ENCODE assay signal across 24 cellular contexts in genomic region chr1:162016616-162017015, GRCh38. TPM values are rescaled to one million over a fixed set of nuclear protein-coding genes. Genes with fewer than 3 reads are reported as not detected.
A peak's percentile ranks its signal among the peaks of the same experiment; 100 is the strongest.
DNase-seq lines count a peak whose midpoint lies in the region; ATAC-seq and TF ChIP-seq lines count a peak whose summit lies in the region.
"Had no signal": no experiment of that assay in that cellular context is flagged by ENCODE, and none has a peak within 500 bp of the region (broad histone marks: within the 10 kb centered on the region; RNA-seq: fewer than 3 reads in every experiment).

No MANE protein-coding gene starts in this region.

- H3K9me3 Mint-ChIP-seq in activated CD8-positive, alpha-beta T cell treated with anti-CD3 and anti-CD28 coated beads for 36 hours = peaks cover 6% of the 10 kb centered on the region
- no peaks in the 10 kb centered on the region for H3K9me3 Mint-ChIP-seq in activated CD8-positive, alpha-beta T cell treated with anti-CD3 and anti-CD28 coated beads, Interleukin-2, amount 10 ng/mL, durations not matched to agents 7 days and 5 days (ENCODE audit: insufficient read depth)
- no peaks in the 10 kb centered on the region for H3K9me3 Mint-ChIP-seq in dendritic cell treated with granulocyte-macrophage colony-stimulating factor and Interleukin-4, amounts not matched to agents 40 ng/mL and 50 ng/mL, for 4 days
- H3K9me3 Mint-ChIP-seq: activated CD4-positive, alpha-beta memory T cell treated with anti-CD3 and anti-CD28 coated beads, Interleukin-2, amount 10 ng/mL, durations not matched to agents 7 days and 5 days had no signal

- H4K20me1 ChIP-seq in osteoblast (ENCODE audit: insufficient read depth, low read length) = no peaks in the 10 kb centered on the region

- H3K4me3 Mint-ChIP-seq in activated CD8-positive, alpha-beta T cell treated with anti-CD3 and anti-CD28 coated beads for 36 hours = no peak overlapping the region
- H3K4me3 Mint-ChIP-seq in activated CD8-positive, alpha-beta T cell treated with anti-CD3 and anti-CD28 coated beads, Interleukin-2, amount 10 ng/mL, durations not matched to agents 7 days and 5 days = no peak overlapping the region
- no peak overlapping the region for H3K4me3 Mint-ChIP-seq in dendritic cell treated with granulocyte-macrophage colony-stimulating factor and Interleukin-4, amounts not matched to agents 40 ng/mL and 50 ng/mL, for 4 days
- H3K4me3 Mint-ChIP-seq: activated CD4-positive, alpha-beta memory T cell treated with anti-CD3 and anti-CD28 coated beads, Interleukin-2, amount 10 ng/mL, durations not matched to agents 7 days and 5 days; CD4-positive, CD25-positive, alpha-beta regulatory T cell; GM23338; immature natural killer cell; naive thymus-derived CD4-positive, alpha-beta T cell had no signal

- no peaks in the 10 kb centered on the region for H3K27me3 Mint-ChIP-seq in activated CD8-positive, alpha-beta T cell treated with anti-CD3 and anti-CD28 coated beads for 36 hours
- H3K27me3 Mint-ChIP-seq in activated CD8-positive, alpha-beta T cell treated with anti-CD3 and anti-CD28 coated beads, Interleukin-2, amount 10 ng/mL, durations not matched to agents 7 days and 5 days (ENCODE audit: low read depth) = peaks cover 6% of the 10 kb centered on the region
- H3K27me3 Mint-ChIP-seq in dendritic cell treated with granulocyte-macrophage colony-stimulating factor and Interleukin-4, amounts not matched to agents 40 ng/mL and 50 ng/mL, for 4 days = peaks cover 7% of the 10 kb centered on the region

- POLR2A ChIA-PET in activated CD8-positive, alpha-beta T cell treated with anti-CD3 and anti-CD28 coated beads for 36 hours (lab: Charles Lee) = interaction anchor here (0.6 to 1.0 kb wide), 2 partner anchors 20 to 497 kb away, joined by 3 to 4 read pairs; no protein-coding TSS in a partner anchor
- POLR2A ChIA-PET in activated CD8-positive, alpha-beta T cell treated with anti-CD3 and anti-CD28 coated beads, Interleukin-2, amount 10 ng/mL, durations not matched to agents 7 days and 5 days (lab: Charles Lee) = no interaction called here

- no peaks in the 10 kb centered on the region for H3K79me2 ChIP-seq in osteoblast (ENCODE audit: insufficient read depth, low read length)

- H3K27ac Mint-ChIP-seq in activated CD8-positive, alpha-beta T cell treated with anti-CD3 and anti-CD28 coated beads for 36 hours = no peak overlapping the region
- H3K27ac Mint-ChIP-seq in activated CD8-positive, alpha-beta T cell treated with anti-CD3 and anti-CD28 coated beads, Interleukin-2, amount 10 ng/mL, durations not matched to agents 7 days and 5 days = no peak overlapping the region
- H3K27ac Mint-ChIP-seq in dendritic cell treated with granulocyte-macrophage colony-stimulating factor and Interleukin-4, amounts not matched to agents 40 ng/mL and 50 ng/mL, for 4 days = peak overlapping the region; percentile 46
- H3K27ac Mint-ChIP-seq: activated CD4-positive, alpha-beta memory T cell treated with anti-CD3 and anti-CD28 coated beads, Interleukin-2, amount 10 ng/mL, durations not matched to agents 7 days and 5 days; CD4-positive, CD25-positive, alpha-beta regulatory T cell; GM23338; immature natural killer cell; naive thymus-derived CD4-positive, alpha-beta T cell had no signal

- H3K27ac ChIP-seq in osteoblast (ENCODE audit: low read depth, low read length) (no peak overlapping the region), left lung (no peak overlapping the region)
- H3K27ac ChIP-seq: esophagus squamous epithelium, stomach, thyroid gland had no signal

- no peaks in the 10 kb centered on the region for H3K27me3 ChIP-seq in osteoblast (ENCODE audit: insufficient read depth, low read length)
- H3K27me3 ChIP-seq in left lung = no peaks in the 10 kb centered on the region
- H3K27me3 ChIP-seq: esophagus squamous epithelium, stomach, thyroid gland had no signal

- no peak overlapping the region for H2AFZ ChIP-seq in osteoblast (ENCODE audit: low read length)
- H2AFZ ChIP-seq: GM23338 had no signal

- peaks cover 28% of the 10 kb centered on the region for H3K4me1 ChIP-seq in osteoblast (ENCODE audit: insufficient read depth, low read length)
- H3K4me1 ChIP-seq in left lung = peaks cover 0 to 29% of the 10 kb centered on the region in 2 donors

- H3K9me3 ChIP-seq in osteoblast (ENCODE audit: low read depth, low read length) (no peaks in the 10 kb centered on the region), left lung (peaks cover 0 to 4% of the 10 kb centered on the region in 2 donors)
- H3K9me3 ChIP-seq: esophagus squamous epithelium, thyroid gland had no signal

- no peaks in the 10 kb centered on the region for H3K36me3 ChIP-seq in osteoblast (ENCODE audit: insufficient read depth, low read length)
- peaks cover 0 to 13% of the 10 kb centered on the region in 2 donors for H3K36me3 ChIP-seq in left lung
- H3K36me3 ChIP-seq: esophagus squamous epithelium, stomach, thyroid gland had no signal

- no peak overlapping the region for H3K4me3 ChIP-seq in osteoblast (ENCODE audit: insufficient read depth, low read length)
- H3K4me3 ChIP-seq in left lung = no peak overlapping the region
- H3K4me3 ChIP-seq: esophagus squamous epithelium, GM23338, stomach, thyroid gland had no signal

- CTCF ChIA-PET in activated CD8-positive, alpha-beta T cell treated with anti-CD3 and anti-CD28 coated beads for 36 hours (lab: Charles Lee) = interaction anchor here (0.9 to 1.7 kb wide), 2 partner anchors 20 to 47 kb away, joined by 3 to 6 read pairs; no protein-coding TSS in a partner anchor
- CTCF ChIA-PET in activated CD8-positive, alpha-beta T cell treated with anti-CD3 and anti-CD28 coated beads, Interleukin-2, amount 10 ng/mL, durations not matched to agents 7 days and 5 days (lab: Charles Lee) = no interaction called here

- H3K4me1 Mint-ChIP-seq in activated CD8-positive, alpha-beta T cell treated with anti-CD3 and anti-CD28 coated beads for 36 hours (ENCODE audit: low read depth) = no peaks in the 10 kb centered on the region
- no peaks in the 10 kb centered on the region for H3K4me1 Mint-ChIP-seq in activated CD8-positive, alpha-beta T cell treated with anti-CD3 and anti-CD28 coated beads, Interleukin-2, amount 10 ng/mL, durations not matched to agents 7 days and 5 days (ENCODE audit: low read depth)
- peaks cover 39% of the 10 kb centered on the region for H3K4me1 Mint-ChIP-seq in dendritic cell treated with granulocyte-macrophage colony-stimulating factor and Interleukin-4, amounts not matched to agents 40 ng/mL and 50 ng/mL, for 4 days (ENCODE audit: low read depth)
- H3K4me1 Mint-ChIP-seq: activated CD4-positive, alpha-beta memory T cell treated with anti-CD3 and anti-CD28 coated beads, Interleukin-2, amount 10 ng/mL, durations not matched to agents 7 days and 5 days; CD4-positive, CD25-positive, alpha-beta regulatory T cell; immature natural killer cell; naive thymus-derived CD4-positive, alpha-beta T cell had no signal

- peak; percentile 39 for ATAC-seq in activated CD8-positive, alpha-beta T cell treated with anti-CD3 and anti-CD28 coated beads for 36 hours
- ATAC-seq in activated CD8-positive, alpha-beta T cell treated with anti-CD3 and anti-CD28 coated beads, Interleukin-2, amount 10 ng/mL, durations not matched to agents 7 days and 5 days = no peak
- ATAC-seq in left lung = no peak
- ATAC-seq: GM23338; left ventricle myocardium superior; naive thymus-derived CD4-positive, alpha-beta T cell had no signal

- intact Hi-C loops in activated CD8-positive, alpha-beta T cell treated with anti-CD3 and anti-CD28 coated beads for 36 hours (cut with micrococcal nuclease) = no loop called here
- intact Hi-C loops in dendritic cell treated with granulocyte-macrophage colony-stimulating factor and Interleukin-4, amounts not matched to agents 40 ng/mL and 50 ng/mL, for 4 days (cut with micrococcal nuclease) = no loop called here
- intact Hi-C loops in left lung (cut with DNase I) = no loop called here

- DNase-seq in activated CD8-positive, alpha-beta T cell treated with anti-CD3 and anti-CD28 coated beads for 36 hours = no peak
- DNase-seq in activated CD8-positive, alpha-beta T cell treated with anti-CD3 and anti-CD28 coated beads, Interleukin-2, amount 10 ng/mL, durations not matched to agents 7 days and 5 days = no peak
- DNase-seq in HT1080 (ENCODE audit: low read depth) (peak; percentile 46), osteoblast (ENCODE audit: insufficient read length, low spot score, missing footprints) (peak; percentile 17), left lung (no peak), NCI-H510A treated with DMSO at 0.1 percent for 48 hours (lab: John Stamatoyannopoulos, UW) (no peak), NCI-H1694 treated with DMSO at 0.1 percent for 48 hours (lab: John Stamatoyannopoulos, UW) (no peak)
- DNase-seq: activated CD4-positive, alpha-beta memory T cell treated with anti-CD3 and anti-CD28 coated beads, Interleukin-2, amount 10 ng/mL, durations not matched to agents 7 days and 5 days; activated CD4-positive, CD25-positive, alpha-beta regulatory T cell; amygdala; CD4-positive, CD25-positive, alpha-beta regulatory T cell; DND-41; esophagus squamous epithelium; hypothalamus; immature natural killer cell; left ventricle myocardium superior; naive thymus-derived CD4-positive, alpha-beta T cell; NCI-H524 treated with DMSO at 0.1 percent for 48 hours; nucleus accumbens; stomach; T-helper 1 cell; thyroid gland had no signal

- H3K36me3 Mint-ChIP-seq in activated CD8-positive, alpha-beta T cell treated with anti-CD3 and anti-CD28 coated beads for 36 hours (ENCODE audit: low read depth) = no peaks in the 10 kb centered on the region
- no peaks in the 10 kb centered on the region for H3K36me3 Mint-ChIP-seq in activated CD8-positive, alpha-beta T cell treated with anti-CD3 and anti-CD28 coated beads, Interleukin-2, amount 10 ng/mL, durations not matched to agents 7 days and 5 days (ENCODE audit: low read depth)
- peaks cover 66% of the 10 kb centered on the region for H3K36me3 Mint-ChIP-seq in dendritic cell treated with granulocyte-macrophage colony-stimulating factor and Interleukin-4, amounts not matched to agents 40 ng/mL and 50 ng/mL, for 4 days (ENCODE audit: low read depth)
- H3K36me3 Mint-ChIP-seq: CD4-positive, CD25-positive, alpha-beta regulatory T cell; immature natural killer cell; naive thymus-derived CD4-positive, alpha-beta T cell had no signal

- H3K4me2 ChIP-seq in osteoblast (ENCODE audit: insufficient read depth, low read length) = no peak overlapping the region
- H3K4me2 ChIP-seq: GM23338 had no signal

- no peak for TF ChIP-seq CTCF in activated CD8-positive, alpha-beta T cell treated with anti-CD3 and anti-CD28 coated beads for 36 hours (IDR thresholded peaks at IDR 0.05)
- TF ChIP-seq CTCF in osteoblast (IDR thresholded peaks at IDR 0.05; ENCODE audit: extremely low read depth, low read depth, low read length) = no peak
- no peak for TF ChIP-seq CTCF in left lung (IDR thresholded peaks at IDR 0.05)

RNA-seq across cellular contexts. Expression of gene OLFML2B, which starts 7.1 kb away (rescaled TPM):
- total RNA-seq in activated CD8-positive, alpha-beta T cell treated with anti-CD3 and anti-CD28 coated beads for 36 hours = not detected
- not detected for total RNA-seq in activated CD8-positive, alpha-beta T cell treated with anti-CD3 and anti-CD28 coated beads, Interleukin-2, amount 10 ng/mL, durations not matched to agents 7 days and 5 days
- total RNA-seq in HT1080 (2014; rRNA removed; shearing (Covaris generic)) = 1.1 and 2.2 TPM in 2 replicates
- polyA plus RNA-seq in HT1080 (2015; cell fraction: cytosol; rRNA removed) = 0.29 and 0.35 TPM in 2 replicates
- polyA plus RNA-seq in HT1080 (2015; cell fraction: nucleus; rRNA removed) = 1.2 and 1.8 TPM in 2 replicates
- total RNA-seq in osteoblast = 49.9 and 58.9 TPM in 2 replicates
- total RNA-seq in left lung = 10 to 100 TPM; 36.1 to 46.8 TPM
- total RNA-seq: activated CD4-positive, alpha-beta memory T cell treated with anti-CD3 and anti-CD28 coated beads, Interleukin-2, amount 10 ng/mL, durations not matched to agents 7 days and 5 days; CD4-positive, CD25-positive, alpha-beta regulatory T cell had no signal
- polyA plus RNA-seq: immature natural killer cell had no signal

RNA-seq across cellular contexts. Expression of gene NOS1AP, which starts 52.9 kb away (rescaled TPM):
- total RNA-seq in activated CD8-positive, alpha-beta T cell treated with anti-CD3 and anti-CD28 coated beads for 36 hours = under 1 TPM; 0.18 TPM
- total RNA-seq in activated CD8-positive, alpha-beta T cell treated with anti-CD3 and anti-CD28 coated beads, Interleukin-2, amount 10 ng/mL, durations not matched to agents 7 days and 5 days = not detected
- total RNA-seq in HT1080 (2014; rRNA removed; shearing (Covaris generic)) = 0.37 and 1.8 TPM in 2 replicates
- 1.0 and 1.2 TPM in 2 replicates for polyA plus RNA-seq in HT1080 (2015; cell fraction: cytosol; rRNA removed)
- 2.3 and 2.8 TPM in 2 replicates for polyA plus RNA-seq in HT1080 (2015; cell fraction: nucleus; rRNA removed)
- total RNA-seq in osteoblast (under 0.01 TPM in 1 of 2 replicates, not detected in the other), left lung (1 to 10 TPM; 4.2 to 6.2 TPM)
- total RNA-seq: CD4-positive, CD25-positive, alpha-beta regulatory T cell had no signal
- polyA plus RNA-seq: CD4-positive, CD25-positive, alpha-beta regulatory T cell; immature natural killer cell; naive thymus-derived CD4-positive, alpha-beta T cell had no signal

Comparison
In these comparisons a context has a peak if more than half of its experiments do, and no peak if none do; other contexts are left out.
1. DNase-seq: peak in HT1080 (single experiment) and osteoblast (single experiment); none in activated CD8-positive, alpha-beta T cell treated with anti-CD3 and anti-CD28 coated beads for 36 hours (single experiment), activated CD8-positive, alpha-beta T cell treated with anti-CD3 and anti-CD28 coated beads, Interleukin-2, amount 10 ng/mL, durations not matched to agents 7 days and 5 days (single experiment), left lung (0 of 2), NCI-H510A treated with DMSO at 0.1 percent for 48 hours (single experiment) and NCI-H1694 treated with DMSO at 0.1 percent for 48 hours (single experiment).
2. RNA of gene OLFML2B, which starts 7.1 kb away (total RNA-seq): 49.9 to 58.9 TPM in osteoblast and 36.1 to 46.8 TPM in left lung; 1.1 to 2.2 TPM in HT1080, not detected in activated CD8-positive, alpha-beta T cell treated with anti-CD3 and anti-CD28 coated beads for 36 hours and not detected in activated CD8-positive, alpha-beta T cell treated with anti-CD3 and anti-CD28 coated beads, Interleukin-2, amount 10 ng/mL, durations not matched to agents 7 days and 5 days; every median in the first group is over 10 times any median in the second.